18 cellular contexts compared by ENCODE assay signal in the genomic region with DNA sequence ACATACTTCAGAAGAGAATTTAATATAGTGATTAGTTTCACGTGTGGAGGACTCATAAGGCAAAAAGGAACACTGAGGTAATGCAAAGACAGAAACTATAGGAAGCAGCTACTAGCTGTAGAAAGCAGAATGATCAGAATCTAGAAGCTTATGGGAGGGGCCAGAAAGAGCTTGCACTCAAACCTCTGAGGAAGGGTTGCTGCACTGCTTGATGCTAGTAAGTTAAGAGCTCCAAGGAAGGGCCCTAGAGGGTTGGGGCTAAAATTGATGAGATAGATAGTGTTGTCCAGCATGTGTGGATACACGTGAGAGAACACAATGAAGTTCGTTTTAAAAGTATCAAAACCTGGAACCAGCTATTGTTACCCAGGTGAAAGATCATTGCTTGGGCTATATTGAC.
"Had no signal": no experiment of that assay in that cellular context is flagged by ENCODE, and none has a peak within 500 bp of the region (broad histone marks: within the 10 kb centered on the region; RNA-seq: fewer than 3 reads in every experiment).

No MANE protein-coding gene starts in this region.

- H3K9me3 Mint-ChIP-seq: nephron progenitor cell had no signal

- H3K4me2 ChIP-seq: hepatocyte had no signal

- H3K36me3 Mint-ChIP-seq: naive thymus-derived CD4-positive, alpha-beta T cell had no signal

- ATAC-seq: naive thymus-derived CD4-positive, alpha-beta T cell; right cardiac atrium had no signal

- H3K4me3 Mint-ChIP-seq: naive thymus-derived CD4-positive, alpha-beta T cell; nephron progenitor cell had no signal

- H3K27ac Mint-ChIP-seq: naive thymus-derived CD4-positive, alpha-beta T cell; nephron progenitor cell had no signal

- DNase-seq: effector CD4-positive, alpha-beta T cell; foreskin melanocyte; head of caudate nucleus; kidney glomerular epithelial cell; naive thymus-derived CD4-positive, alpha-beta T cell; nephron progenitor cell; nucleus accumbens; ovary; right cardiac atrium; small intestine; stimulated activated CD4-positive, alpha-beta T cell treated with anti-CD3 and anti-CD28 coated beads, Interleukin-12 subunit alpha, Interleukin-12 subunit beta, amount 100 ng/mL, for 4 hours; stimulated activated naive CD4-positive, alpha-beta T cell; stomach; substantia nigra; transverse colon had no signal

- H3K4me1 Mint-ChIP-seq: naive thymus-derived CD4-positive, alpha-beta T cell had no signal

- H3K27ac ChIP-seq: coronary artery, hepatocyte, ovary, stomach, thoracic aorta, transverse colon had no signal

- H3K4me3 ChIP-seq: coronary artery, hepatocyte, ovary, stomach, thoracic aorta, transverse colon had no signal

- FAIRE-seq: small intestine had no signal

- H3K9me3 ChIP-seq: ovary, stomach, thoracic aorta, transverse colon had no signal

- H3K79me2 ChIP-seq: hepatocyte had no signal

- H2AFZ ChIP-seq: hepatocyte had no signal

- H3K36me3 ChIP-seq: ovary, stomach, thoracic aorta, transverse colon had no signal

- H3K27me3 ChIP-seq: hepatocyte, ovary, stomach, transverse colon had no signal

- H3K27me3 Mint-ChIP-seq: naive thymus-derived CD4-positive, alpha-beta T cell had no signal

- H3K4me1 ChIP-seq: stomach, transverse colon had no signal
